ENCODE assay signal across 17 cellular contexts in genomic region chr20:62817975-62818591, GRCh38. TPM values are rescaled to one million over a fixed set of nuclear protein-coding genes. Genes with fewer than 3 reads are reported as not detected.
DNase-seq lines count a peak whose midpoint lies in the region; ATAC-seq and TF ChIP-seq lines count a peak whose summit lies in the region.
"Had no signal": no experiment of that assay in that cellular context is flagged by ENCODE, and none has a peak within 500 bp of the region (broad histone marks: within the 10 kb centered on the region; RNA-seq: fewer than 3 reads in every experiment).

No MANE protein-coding gene starts in this region.

- H3K27ac Mint-ChIP-seq in mesothelial cell of epicardium, result peak overlapping the region; percentile 92
- H3K27ac Mint-ChIP-seq: CD8-positive, alpha-beta memory T cell; effector memory CD8-positive, alpha-beta T cell; HFFc6 had no signal

- H3K9me3 Mint-ChIP-seq in mesothelial cell of epicardium, result no peaks in the 10 kb centered on the region
- H3K9me3 Mint-ChIP-seq: effector memory CD8-positive, alpha-beta T cell; HFFc6 had no signal

- POLR2A ChIA-PET in HEK293T (lab: Yijun Ruan, JAX), result no interaction called here

- no TSS peak for BruUV-seq in mammary epithelial cell (replicated peaks; lab: Mats Ljungman, UMichigan)

- H2AFZ ChIP-seq in mammary epithelial cell (ENCODE audit: low read depth, low read length), result no peak overlapping the region

- TF ChIP-seq POLR2A in thyroid gland (IDR thresholded peaks at IDR 0.05), result no peak

- H3K36me3 ChIP-seq in heart right ventricle (peaks cover 0 to 13% (median 0%) of the 10 kb centered on the region in 9 donors), mammary epithelial cell (ENCODE audit: insufficient read depth, low read length) (no peaks in the 10 kb centered on the region), thyroid gland (no peaks in the 10 kb centered on the region)
- H3K36me3 ChIP-seq: prostate gland had no signal

- CTCF ChIA-PET in mammary epithelial cell (lab: Charles Lee; ENCODE audit: low non-redundant PET), result no interaction called here
- CTCF ChIA-PET in HEK293T (lab: Yijun Ruan, JAX), result no interaction called here

- no peaks in the 10 kb centered on the region for H3K27me3 Mint-ChIP-seq in mesothelial cell of epicardium (ENCODE audit: low read depth)

- intact Hi-C loops in heart right ventricle (cut with DNase I), result no loop called here
- intact Hi-C loops in left cardiac atrium (cut with DNase I), result no loop called here
- intact Hi-C loops in mammary epithelial cell (cut with micrococcal nuclease), result no loop called here
- intact Hi-C loops in thyroid gland (cut with DNase I), result no loop called here

- H3K4me1 ChIP-seq in heart right ventricle (peaks cover 20 to 58% (median 42%) of the 10 kb centered on the region in 9 donors), mammary epithelial cell (ENCODE audit: insufficient read depth, low read length) (peaks cover 39% of the 10 kb centered on the region), thyroid gland (peaks cover 28 to 62% of the 10 kb centered on the region in 2 donors)

- peaks cover 39% of the 10 kb centered on the region for H3K4me1 Mint-ChIP-seq in mesothelial cell of epicardium

- in situ Hi-C loops in mammary epithelial cell (cut with MboI; ENCODE audit: low sequenced_read_pairs in 2 of 2), result no loop called here

- ATAC-seq in heart right ventricle (no peak), left cardiac atrium (no peak)
- ATAC-seq: effector memory CD8-positive, alpha-beta T cell had no signal

- no peak for DNase-seq in heart right ventricle
- no peak for DNase-seq in left cardiac atrium
- DNase-seq in mammary epithelial cell, result no peak
- DNase-seq in mesothelial cell of epicardium (ENCODE audit: low spot score in 2 of 2, unreplicated experiment in 2 of 2), result no peak
- DNase-seq in thyroid gland, result no peak
- DNase-seq in HEK293T (ENCODE audit: extremely low spot score), result no peak
- no peak for DNase-seq in HuH-7.5 (ENCODE audit: low spot score)
- no peak for DNase-seq in stimulated activated CD4-positive, alpha-beta T cell treated with anti-CD3 and anti-CD28 coated beads, Interleukin-4, amount 100 ng/mL, for 24 hours
- DNase-seq: activated CD4-positive, CD25-positive, alpha-beta regulatory T cell; activated gamma-delta T cell treated with Interleukin-2 at 50 U/mL for 16 hours; CD8-positive, alpha-beta memory T cell; effector memory CD8-positive, alpha-beta T cell; HFFc6; NCI-H345 had no signal

- dilution Hi-C loops in mammary epithelial cell (cut with HindIII; ENCODE audit: low sequenced_read_pairs), result loop anchor here (5.0 kb wide), 3 partner anchors 39 to 151 kb away; no protein-coding TSS in a partner anchor

- peak overlapping the region; percentile 71 for H3K4me3 Mint-ChIP-seq in mesothelial cell of epicardium
- H3K4me3 Mint-ChIP-seq: HFFc6 had no signal

- H3K4me2 ChIP-seq in mammary epithelial cell (ENCODE audit: insufficient read depth, low read depth, low read length), result peak overlapping the region; percentile 3

- no peak overlapping the region for H3K9ac ChIP-seq in mammary epithelial cell (ENCODE audit: insufficient read depth, low read length)

- 55 to 71% methylated on average over 12 of the region's 12 CpGs for WGBS in heart right ventricle, 2 donors
- WGBS in mammary epithelial cell (ENCODE audit: low coverage, missing lambda C conversion rate), result 56% methylated on average over 6 of the region's 12 CpGs
- WGBS in thyroid gland, 2 donors, result 64 to 66% methylated on average over 7 to 12 of the region's 12 CpGs

- H3K27ac ChIP-seq in heart right ventricle (peak overlapping the region in 6 of 10 donors; percentile 4 to 76 (median 60)), mammary epithelial cell (ENCODE audit: insufficient read depth, low read depth, low read length) (no peak overlapping the region), thyroid gland (peak overlapping the region in 2 of 3 donors; percentile 14 to 58)
- H3K27ac ChIP-seq: prostate gland had no signal

- peaks cover 2% of the 10 kb centered on the region for H4K20me1 ChIP-seq in mammary epithelial cell (ENCODE audit: insufficient read depth, low read length)

- no peak for TF ChIP-seq CTCF in heart right ventricle (IDR thresholded peaks at IDR 0.05)
- no peak for TF ChIP-seq CTCF in mammary epithelial cell (conservative IDR thresholded peaks at IDR 0.05 in 1 of 2, IDR thresholded peaks at IDR 0.05 in 1 of 2; ENCODE audit: extremely low read depth in 1 of 2, insufficient read depth in 1 of 2, low read depth in 1 of 2, low read length in 2 of 2)
- TF ChIP-seq CTCF in mesothelial cell of epicardium (IDR thresholded peaks at IDR 0.05; ENCODE audit: unreplicated experiment), result no peak
- TF ChIP-seq CTCF in thyroid gland (IDR thresholded peaks at IDR 0.05), result no peak

- H3K27me3 ChIP-seq in heart right ventricle (peaks cover 20 to 55% (median 37%) of the 10 kb centered on the region in 7 donors), mammary epithelial cell (ENCODE audit: insufficient read depth, low read length) (peaks cover 7% of the 10 kb centered on the region), thyroid gland (no peaks in the 10 kb centered on the region)

- H3K9me3 ChIP-seq in heart right ventricle (no peaks in the 10 kb centered on the region), mammary epithelial cell (replicated peaks; ENCODE audit: insufficient read depth, low read length) (no peaks in the 10 kb centered on the region), thyroid gland (no peaks in the 10 kb centered on the region)
- H3K9me3 ChIP-seq: prostate gland, suprapubic skin had no signal

- H3K36me3 Mint-ChIP-seq in mesothelial cell of epicardium, result peaks cover 3% of the 10 kb centered on the region

- H3K4me3 ChIP-seq in heart right ventricle (peak overlapping the region in 3 of 10 donors; percentile 14 to 48 (median 45)), mammary epithelial cell (replicated peaks in 1 of 3; ENCODE audit: insufficient read depth in 1 of 3, low read depth in 2 of 3, low read length in 3 of 3) (no peak overlapping the region), thyroid gland (replicated peaks in 1 of 3) (no peak overlapping the region)
- H3K4me3 ChIP-seq: prostate gland had no signal

- H3K79me2 ChIP-seq in mammary epithelial cell (ENCODE audit: insufficient read depth, low read length), result no peaks in the 10 kb centered on the region

TF ChIP-seq in HEK293T, 16 proteins besides CTCF, POLR2A, EP300 and RAD21:
- no peak for TF ChIP-seq CTBP1 (IDR thresholded peaks at IDR 0.05; ENCODE audit: borderline replicate concordance)
- TF ChIP-seq FOXM1 (IDR thresholded peaks at IDR 0.05; ENCODE audit: borderline replicate concordance), result no peak
- TF ChIP-seq ELF4 (IDR thresholded peaks at IDR 0.05), result no peak
- no peak for TF ChIP-seq ARNT (IDR thresholded peaks at IDR 0.05)
- TF ChIP-seq PKNOX1 (IDR thresholded peaks at IDR 0.05), result no peak
- no peak for TF ChIP-seq BHLHE40 (IDR thresholded peaks at IDR 0.05; ENCODE audit: borderline replicate concordance)
- TF ChIP-seq TARDBP (IDR thresholded peaks at IDR 0.05), result no peak
- no peak for TF ChIP-seq NFRKB (IDR thresholded peaks at IDR 0.05)
- TF ChIP-seq SP1 (IDR thresholded peaks at IDR 0.05), result no peak
- TF ChIP-seq ZNF384 (IDR thresholded peaks at IDR 0.05), result no peak
- TF ChIP-seq L3MBTL2 (conservative IDR thresholded peaks at IDR 0.05), result no peak
- no peak for TF ChIP-seq SUZ12 (IDR thresholded peaks at IDR 0.05)
- TF ChIP-seq FOXK2 (IDR thresholded peaks at IDR 0.05), result no peak

RNA-seq across cellular contexts. Expression of gene COL9A3, which starts 1.2 kb away (rescaled TPM):
- total RNA-seq in heart right ventricle (1 to 10 TPM in 8 of 10 donors, under 1 TPM in 2; 0.45 to 3.6 (median 1.8) TPM), left cardiac atrium (1 to 10 TPM; 4.0 to 4.7 TPM), mammary epithelial cell (under 1 TPM in 1 of 2 donors, not detected in 1; 0.67 TPM), mesothelial cell of epicardium (573 to 576 TPM (median 576 TPM) in 3 replicates), thyroid gland (100 to 1,000 TPM in 1 of 4 donors, 10 to 100 TPM in 2, 1 to 10 TPM in 1; 5.3 to 113 (median 62.8) TPM)
- polyA plus RNA-seq in heart right ventricle (10 to 100 TPM in 1 of 2 donors, 1 to 10 TPM in 1; 4.5 to 15.2 TPM), mammary epithelial cell (0.16 TPM)
- polyA minus RNA-seq in mammary epithelial cell, result not detected
- total RNA-seq: CD8-positive, alpha-beta memory T cell; mononuclear cell had no signal
- polyA plus RNA-seq: CD8-positive, alpha-beta memory T cell had no signal

RNA-seq across cellular contexts. Expression of gene OGFR, which starts 13.4 kb away (rescaled TPM):
- total RNA-seq in heart right ventricle, result 10 to 100 TPM; 13.0 to 37.5 (median 16.8) TPM
- 10 to 100 TPM; 17.7 to 34.5 TPM for polyA plus RNA-seq in heart right ventricle
- 10 to 100 TPM; 23.3 to 23.6 TPM for total RNA-seq in left cardiac atrium
- total RNA-seq in mammary epithelial cell, result 10 to 100 TPM; 12.7 to 30.0 TPM
- polyA plus RNA-seq in mammary epithelial cell, result 20.6 TPM
- polyA minus RNA-seq in mammary epithelial cell, result 12.4 TPM
- 56.2 to 58.4 TPM (median 56.5 TPM) in 3 replicates for total RNA-seq in mesothelial cell of epicardium
- total RNA-seq in thyroid gland, result 10 to 100 TPM; 50.0 to 67.6 (median 63.7) TPM

RNA-seq across cellular contexts. Expression of gene MRGBP, which starts 21.8 kb away (rescaled TPM):
- 1 to 10 TPM; 6.8 to 10.0 (median 8.1) TPM for total RNA-seq in heart right ventricle
- 10 to 100 TPM in 1 of 2 donors, 1 to 10 TPM in 1; 6.5 to 10.8 TPM for polyA plus RNA-seq in heart right ventricle
- 1 to 10 TPM; 8.9 TPM for total RNA-seq in left cardiac atrium
- total RNA-seq in mammary epithelial cell, result 10 to 100 TPM; 14.6 to 15.7 TPM
- polyA plus RNA-seq in mammary epithelial cell, result 14.1 TPM
- 15.3 TPM for polyA minus RNA-seq in mammary epithelial cell
- total RNA-seq in mesothelial cell of epicardium, result 18.4 to 20.8 TPM (median 20.4 TPM) in 3 replicates
- 10 to 100 TPM in 3 of 4 donors, 1 to 10 TPM in 1; 9.9 to 14.6 (median 12.4) TPM for total RNA-seq in thyroid gland

RNA-seq across cellular contexts. Expression of gene TCFL5, which starts 43.5 kb away (rescaled TPM):
- total RNA-seq in heart right ventricle (1 to 10 TPM; 3.5 to 8.3 (median 6.5) TPM), left cardiac atrium (1 to 10 TPM; 6.4 to 8.4 TPM), mammary epithelial cell (10 to 100 TPM in 1 of 2 donors, 1 to 10 TPM in 1; 8.1 to 11.7 TPM), mesothelial cell of epicardium (12.0 to 12.6 TPM (median 12.2 TPM) in 3 replicates), thyroid gland (10 to 100 TPM; 15.3 to 26.6 (median 20.6) TPM)
- polyA plus RNA-seq in heart right ventricle (1 to 10 TPM; 2.5 to 3.4 TPM), mammary epithelial cell (6.5 TPM)
- 1.9 TPM for polyA minus RNA-seq in mammary epithelial cell
